In genomic region chr3:183500981-183501704, GRCh38 we compare ENCODE assay signal across 20 cellular contexts. TPM values are rescaled to one million over a fixed set of nuclear protein-coding genes. Genes with fewer than 3 reads are reported as not detected.
A peak's percentile ranks its signal among the peaks of the same experiment; 100 is the strongest.
DNase-seq lines count a peak whose midpoint lies in the region; ATAC-seq, FAIRE-seq and TF ChIP-seq lines count a peak whose summit lies in the region.
"Had no signal": no experiment of that assay in that cellular context is flagged by ENCODE, and none has a peak within 500 bp of the region (broad histone marks: within the 10 kb centered on the region; RNA-seq: fewer than 3 reads in every experiment).

No MANE protein-coding gene starts in this region.

- POLR2A ChIA-PET in T-cell (lab: Charles Lee) (no interaction called here), HepG2 (lab: Yijun Ruan, JAX) (no interaction called here)

- TF ChIP-seq EP300 in HepG2 (IDR thresholded peaks at IDR 0.05; ENCODE audit: low read depth in 2 of 2, low read length in 2 of 2) (no peak), HepG2 (CRISPR knock-in tag; IDR thresholded peaks at IDR 0.05; ENCODE audit: borderline replicate concordance) (no peak)

- peaks cover 26% of the 10 kb centered on the region for H3K4me1 ChIP-seq in HepG2 (ENCODE audit: insufficient read depth, low read length)
- H3K4me1 ChIP-seq: SJSA1 had no signal

- H3K9ac ChIP-seq in HepG2 (ENCODE audit: insufficient read depth, low read depth, low read length) = no peak overlapping the region

- H3K9me3 Mint-ChIP-seq in activated naive CD4-positive, alpha-beta T cell treated with anti-CD3 and anti-CD28 coated beads, Interleukin-2, amount 50 U/mL, for 24 hours = peaks cover 4% of the 10 kb centered on the region
- no peaks in the 10 kb centered on the region for H3K9me3 Mint-ChIP-seq in activated naive CD4-positive, alpha-beta T cell treated with anti-CD3 and anti-CD28 coated beads, Interleukin-2, amount 10 ng/mL, durations not matched to agents 7 days and 5 days
- peaks cover 0 to 6% (median 2%) of the 10 kb centered on the region in 3 donors for H3K9me3 Mint-ChIP-seq in T-cell
- H3K9me3 Mint-ChIP-seq in type B pancreatic cell = no peaks in the 10 kb centered on the region
- H3K9me3 Mint-ChIP-seq: H9 had no signal

- no peak for DNase-seq in activated naive CD4-positive, alpha-beta T cell treated with anti-CD3 and anti-CD28 coated beads, Interleukin-2, amount 10 ng/mL, durations not matched to agents 7 days and 5 days
- DNase-seq in T-cell = no peak
- no peak for DNase-seq in HepG2 (ENCODE audit: low spot score)
- no peak for DNase-seq in type B pancreatic cell (ENCODE audit: extremely low spot score, unreplicated experiment)
- no peak for DNase-seq in DMS114 treated with DMSO at 0.1 percent for 48 hours (lab: John Stamatoyannopoulos, UW; ENCODE audit: unreplicated experiment)
- no peak for DNase-seq in D341Med (ENCODE audit: low spot score)
- DNase-seq: ACHN; DMS79 treated with DMSO at 0.1 percent for 48 hours; H9; Kasumi-1; MM.1S; NCI-H187; NCI-H345; NCI-H526 treated with DMSO at 0.1 percent for 48 hours; NK-92 treated with Interleukin-12 subunit alpha and Interleukin-12 subunit beta, amount 100 ng/mL, for 24 hours had no signal

- H3K4me1 Mint-ChIP-seq in activated naive CD4-positive, alpha-beta T cell treated with anti-CD3 and anti-CD28 coated beads, Interleukin-2, amount 50 U/mL, for 24 hours = peaks cover 8% of the 10 kb centered on the region
- H3K4me1 Mint-ChIP-seq in activated naive CD4-positive, alpha-beta T cell treated with anti-CD3 and anti-CD28 coated beads, Interleukin-2, amount 10 ng/mL, durations not matched to agents 7 days and 5 days = no peaks in the 10 kb centered on the region
- H3K4me1 Mint-ChIP-seq in T-cell (peaks cover 2 to 13% (median 4%) of the 10 kb centered on the region in 3 donors), type B pancreatic cell (ENCODE audit: unreplicated experiment) (no peaks in the 10 kb centered on the region)
- H3K4me1 Mint-ChIP-seq: H9 had no signal

- no peak for TF ChIP-seq POLR2A in HepG2 (IDR thresholded peaks at IDR 0.05; ENCODE audit: insufficient read depth in 1 of 2, low read depth in 2 of 2, low read length in 2 of 2)

- BruUV-seq in HepG2 (replicated peaks; lab: Mats Ljungman, UMichigan) = no TSS peak

- H4K20me1 ChIP-seq in HepG2 (ENCODE audit: insufficient read depth, low read length) = no peaks in the 10 kb centered on the region

- intact Hi-C loops in HepG2 (cut with micrococcal nuclease; ENCODE audit: unreplicated experiment) = no loop called here

- ATAC-seq in T-cell (replicated peaks in 1 of 4) (no peak), HepG2 (no peak)

- CTCF ChIA-PET in activated naive CD4-positive, alpha-beta T cell treated with anti-CD3 and anti-CD28 coated beads, Interleukin-2, amount 10 ng/mL, durations not matched to agents 7 days and 5 days (lab: Charles Lee) = no interaction called here
- CTCF ChIA-PET in T-cell (lab: Charles Lee) (no interaction called here), HepG2 (lab: Yijun Ruan, JAX; ENCODE audit: low intra/inter-chr PET ratio, low total read pairs) (no interaction called here)

- H3K4me3 ChIP-seq in HepG2 (replicated peaks in 1 of 3; ENCODE audit: insufficient read depth in 1 of 3, low read depth in 2 of 3, low read length in 3 of 3) = 0 out of 6 replicates have a peak overlapping the region, but pooled peaks of 1 of the 3 experiments have one; percentile 6
- H3K4me3 ChIP-seq: SJSA1 had no signal

- no peaks in the 10 kb centered on the region for H3K79me2 ChIP-seq in HepG2 (ENCODE audit: insufficient read depth, low read length)

- no peak overlapping the region for H3K4me3 Mint-ChIP-seq in activated naive CD4-positive, alpha-beta T cell treated with anti-CD3 and anti-CD28 coated beads, Interleukin-2, amount 50 U/mL, for 24 hours
- H3K4me3 Mint-ChIP-seq in activated naive CD4-positive, alpha-beta T cell treated with anti-CD3 and anti-CD28 coated beads, Interleukin-2, amount 10 ng/mL, durations not matched to agents 7 days and 5 days = no peak overlapping the region
- H3K4me3 Mint-ChIP-seq in T-cell (no peak overlapping the region), type B pancreatic cell (no peak overlapping the region)
- H3K4me3 Mint-ChIP-seq: H9 had no signal

- in situ Hi-C loops in HepG2 (cut with HindIII; ENCODE audit: extremely low pct_ligation_motif_present, low pct_unique_long_range_greater_than_20kb) = no loop called here

- 47% methylated on average over 13 of the region's 15 CpGs for WGBS in HepG2 (ENCODE audit: low lambda C conversion rate)

- peak overlapping the region; percentile 20; the same call in 1 of the 2 replicates for H3K4me2 ChIP-seq in HepG2 (ENCODE audit: low read depth, low read length)

- H3K36me3 Mint-ChIP-seq in activated naive CD4-positive, alpha-beta T cell treated with anti-CD3 and anti-CD28 coated beads, Interleukin-2, amount 50 U/mL, for 24 hours = peaks cover 36% of the 10 kb centered on the region
- H3K36me3 Mint-ChIP-seq in activated naive CD4-positive, alpha-beta T cell treated with anti-CD3 and anti-CD28 coated beads, Interleukin-2, amount 10 ng/mL, durations not matched to agents 7 days and 5 days = peaks cover 70% of the 10 kb centered on the region
- H3K36me3 Mint-ChIP-seq in T-cell (peaks cover 63% of the 10 kb centered on the region), type B pancreatic cell (no peaks in the 10 kb centered on the region)

- H3K27me3 ChIP-seq in HepG2 (ENCODE audit: control insufficient read depth in 1 of 2, insufficient read depth in 2 of 2, low read length in 2 of 2) = no peaks in the 10 kb centered on the region; a peak in 1 of 5 replicates
- H3K27me3 ChIP-seq: SJSA1 had no signal

- no peaks in the 10 kb centered on the region for H3K9me3 ChIP-seq in HepG2 (ENCODE audit: low read length)
- H3K9me3 ChIP-seq: SJSA1 had no signal

- no peak for TF ChIP-seq RAD21 in HepG2 (CRISPR knock-in tag; IDR thresholded peaks at IDR 0.05)

- H2AFZ ChIP-seq in HepG2 (ENCODE audit: low read length) = no peak overlapping the region

- no peaks in the 10 kb centered on the region for H3K27me3 Mint-ChIP-seq in activated naive CD4-positive, alpha-beta T cell treated with anti-CD3 and anti-CD28 coated beads, Interleukin-2, amount 50 U/mL, for 24 hours
- H3K27me3 Mint-ChIP-seq in activated naive CD4-positive, alpha-beta T cell treated with anti-CD3 and anti-CD28 coated beads, Interleukin-2, amount 10 ng/mL, durations not matched to agents 7 days and 5 days = no peaks in the 10 kb centered on the region
- H3K27me3 Mint-ChIP-seq in T-cell (no peaks in the 10 kb centered on the region), type B pancreatic cell (peaks cover 3% of the 10 kb centered on the region)

- FAIRE-seq in HepG2 (lab: Jason Lieb, UNC) = no peak
- FAIRE-seq: D721Med had no signal

- H3K27ac ChIP-seq in HepG2 (ENCODE audit: extremely low read length, insufficient read depth, low read length) = no peak overlapping the region
- H3K27ac ChIP-seq: RWPE1, SJSA1 had no signal

- TF ChIP-seq CTCF in HepG2 (CRISPR knock-in tag; IDR thresholded peaks at IDR 0.05) = no peak
- TF ChIP-seq CTCF in type B pancreatic cell (conservative IDR thresholded peaks at IDR 0.05) = no peak

- H3K36me3 ChIP-seq in HepG2 (replicated peaks in 1 of 2; ENCODE audit: control insufficient read depth in 1 of 2, insufficient read depth in 2 of 2, low read length in 2 of 2) = no peaks in the 10 kb centered on the region
- H3K36me3 ChIP-seq: SJSA1 had no signal

- H3K27ac Mint-ChIP-seq in activated naive CD4-positive, alpha-beta T cell treated with anti-CD3 and anti-CD28 coated beads, Interleukin-2, amount 50 U/mL, for 24 hours = peak overlapping the region; percentile 81
- no peak overlapping the region for H3K27ac Mint-ChIP-seq in activated naive CD4-positive, alpha-beta T cell treated with anti-CD3 and anti-CD28 coated beads, Interleukin-2, amount 10 ng/mL, durations not matched to agents 7 days and 5 days
- H3K27ac Mint-ChIP-seq in T-cell (peak overlapping the region; percentile 17 to 78), type B pancreatic cell (peak overlapping the region; percentile 19)

TF ChIP-seq in HepG2, 621 proteins besides CTCF, POLR2A, EP300 and RAD21:
- TF ChIP-seq SKI (IDR thresholded peaks at IDR 0.05; ENCODE audit: partially characterized antibody) (no peak), ZNF572 (CRISPR knock-in tag; IDR thresholded peaks at IDR 0.05) (no peak), RCOR2 (CRISPR knock-in tag; IDR thresholded peaks at IDR 0.05) (no peak)
TF ChIP-seq in HepG2: peak in this region for 0.

RNA-seq across cellular contexts. Expression of gene KLHL6, which starts 54.4 kb away (rescaled TPM):
- total RNA-seq in T-cell (10 to 100 TPM; 34.8 to 54.7 (median 52.5) TPM), HepG2 (2016; rRNA removed; fragmentation: Illumina TruSeq; extraction: Trizol) (not detected in 2 replicates), type B pancreatic cell (ENCODE audit: low replicate concordance) (not detected in 2 replicates)
- total RNA-seq in HepG2 (2016; cell fraction: cytosol; rRNA removed; fragmentation: Illumina TruSeq; extraction: Trizol; ENCODE audit: low read depth) = not detected in 2 replicates
- not detected in 2 replicates for total RNA-seq in HepG2 (2016; cell fraction: insoluble cytoplasmic fraction; rRNA removed; fragmentation: Illumina TruSeq; extraction: Trizol)
- not detected in 2 replicates for total RNA-seq in HepG2 (2016; cell fraction: membrane; rRNA removed; fragmentation: Illumina TruSeq; extraction: Trizol)
- total RNA-seq in HepG2 (2016; cell fraction: nucleus; rRNA removed; fragmentation: Illumina TruSeq; extraction: Trizol) = not detected in 2 replicates
- not detected in 2 replicates for polyA plus RNA-seq in HepG2 (2011; rRNA removed)
- 0.03 TPM in 1 of 2 replicates, not detected in the other for polyA plus RNA-seq in HepG2 (2011; cell fraction: cytosol; rRNA removed)
- 0.05 TPM in 1 of 2 replicates, not detected in the other for polyA plus RNA-seq in HepG2 (2011; cell fraction: nucleus; rRNA removed)
- 0.04 and 0.07 TPM in 2 replicates for polyA plus RNA-seq in HepG2 (2012)
- polyA plus RNA-seq in HepG2 (2016; cell fraction: cytosol; fragmentation: Illumina TruSeq; extraction: Trizol; ENCODE audit: low read depth) = not detected in 2 replicates
- not detected in 2 replicates for polyA plus RNA-seq in HepG2 (2016; cell fraction: insoluble cytoplasmic fraction; fragmentation: Illumina TruSeq; extraction: Trizol; ENCODE audit: low read depth)
- polyA plus RNA-seq in HepG2 (2016; cell fraction: membrane; fragmentation: Illumina TruSeq; extraction: Trizol; ENCODE audit: low read depth) = not detected in 2 replicates
- polyA plus RNA-seq in HepG2 (2016; cell fraction: nucleus; fragmentation: Illumina TruSeq; extraction: Trizol; ENCODE audit: insufficient read depth, low read depth) = not detected in 2 replicates
- polyA minus RNA-seq in HepG2 (2011; rRNA and poly(A)+ RNA removed; ENCODE audit: low replicate concordance) = 0.33 TPM in 1 of 2 replicates, not detected in the other
- polyA minus RNA-seq in HepG2 (2011; cell fraction: cytosol; rRNA and poly(A)+ RNA removed) = not detected in 2 replicates
- polyA minus RNA-seq in HepG2 (2011; cell fraction: nucleus; rRNA and poly(A)+ RNA removed) = not detected in 2 replicates
- total RNA-seq: G401, H9, SJSA1 had no signal

Comparison
In these comparisons a context has a peak if more than half of its experiments do, and no peak if none do; other contexts are left out.
1. RNA of gene KLHL6, which starts 54.4 kb away (total RNA-seq): 34.8 to 54.7 TPM in T-cell; not detected in type B pancreatic cell and not detected in HepG2; every median in the first group is over 10 times any median in the second.